ENCODE assay signal across 9 cellular contexts in the genomic region with DNA sequence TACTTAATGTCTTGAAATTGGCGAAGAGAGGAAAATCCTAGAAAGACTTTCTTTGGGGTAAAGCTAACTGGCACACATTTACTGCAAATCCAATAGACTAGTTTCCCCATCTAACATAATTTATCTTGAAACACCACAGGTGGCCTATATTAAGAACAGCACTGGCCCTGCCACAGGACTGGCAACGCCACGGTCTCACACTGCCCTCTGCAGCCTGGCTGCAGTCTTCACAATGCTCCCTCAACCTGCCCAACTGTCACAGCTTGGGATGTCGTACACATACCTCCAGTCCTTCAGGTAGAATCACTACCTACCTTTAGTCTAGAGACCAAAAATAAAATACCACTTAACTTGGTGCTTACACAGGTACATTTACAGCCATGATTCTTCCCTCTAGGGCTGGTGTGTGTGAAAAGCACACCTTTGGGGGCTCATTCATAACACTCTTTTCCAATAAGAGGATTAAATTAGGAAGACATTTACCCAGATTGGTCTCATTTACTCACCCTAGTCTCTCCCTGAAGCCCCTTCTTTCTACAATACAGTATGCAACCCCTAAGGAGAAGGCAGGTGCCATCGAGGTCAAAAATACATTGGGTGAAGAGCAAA.
DNase-seq lines count a peak whose midpoint lies in the region; ATAC-seq, FAIRE-seq and TF ChIP-seq lines count a peak whose summit lies in the region.
"Had no signal": no experiment of that assay in that cellular context is flagged by ENCODE, and none has a peak within 500 bp of the region (broad histone marks: within the 10 kb centered on the region; RNA-seq: fewer than 3 reads in every experiment).

No MANE protein-coding gene starts in this region.

- H3K27me3 ChIP-seq in ovary = no peaks in the 10 kb centered on the region
- H3K27me3 ChIP-seq in CD4-positive, alpha-beta T cell (ENCODE audit: control insufficient read depth, insufficient read depth, low read length) = peaks cover 3% of the 10 kb centered on the region

- H3K9me3 Mint-ChIP-seq in activated CD8-positive, alpha-beta T cell treated with anti-CD3 and anti-CD28 coated beads for 36 hours = no peaks in the 10 kb centered on the region
- no peaks in the 10 kb centered on the region for H3K9me3 Mint-ChIP-seq in glutamatergic neuron (ENCODE audit: unreplicated experiment)
- H3K9me3 Mint-ChIP-seq in CD4-positive, alpha-beta T cell = no peaks in the 10 kb centered on the region

- POLR2A ChIA-PET in A549 (lab: Yijun Ruan, JAX) = no interaction called here
- POLR2A ChIA-PET in activated CD8-positive, alpha-beta T cell treated with anti-CD3 and anti-CD28 coated beads for 36 hours (lab: Charles Lee) = no interaction called here
- POLR2A ChIA-PET in CD4-positive, alpha-beta T cell (lab: Charles Lee) = no interaction called here

- H3K27ac ChIP-seq in A549 (no peak overlapping the region), ovary (no peak overlapping the region)
- no peak overlapping the region for H3K27ac ChIP-seq in CD4-positive, alpha-beta T cell (ENCODE audit: low read depth, low read length)

- H3K4me3 ChIP-seq in A549 = no peak overlapping the region
- H3K4me3 ChIP-seq in ovary = no peak overlapping the region

- ATAC-seq in A549 (peak; percentile 96 to 100), HG02759 (IDR thresholded peaks at IDR 0.05; ENCODE audit: unreplicated experiment) (peak; percentile 89)
- no peak for ATAC-seq in activated CD8-positive, alpha-beta T cell treated with anti-CD3 and anti-CD28 coated beads for 36 hours
- ATAC-seq in CD4-positive, alpha-beta T cell (ENCODE audit: poor library complexity) = no peak

- no peaks in the 10 kb centered on the region for H3K36me3 Mint-ChIP-seq in activated CD8-positive, alpha-beta T cell treated with anti-CD3 and anti-CD28 coated beads for 36 hours (ENCODE audit: low read depth)
- no peaks in the 10 kb centered on the region for H3K36me3 Mint-ChIP-seq in glutamatergic neuron (ENCODE audit: unreplicated experiment)
- no peaks in the 10 kb centered on the region for H3K36me3 Mint-ChIP-seq in CD4-positive, alpha-beta T cell (ENCODE audit: low read depth)

- no peak overlapping the region for H3K4me2 ChIP-seq in A549

- H3K9me3 ChIP-seq in A549 (no peaks in the 10 kb centered on the region), ovary (no peaks in the 10 kb centered on the region)
- no peaks in the 10 kb centered on the region for H3K9me3 ChIP-seq in CD4-positive, alpha-beta T cell (ENCODE audit: control insufficient read depth, low read length)

- TF ChIP-seq POLR2A in A549 (IDR thresholded peaks at IDR 0.05; ENCODE audit: low read length) = no peak
- TF ChIP-seq POLR2A in ovary (IDR thresholded peaks at IDR 0.05) = no peak

- intact Hi-C loops in activated CD8-positive, alpha-beta T cell treated with anti-CD3 and anti-CD28 coated beads for 36 hours (cut with micrococcal nuclease) = loop anchor here (10.0 kb wide), 1 partner anchor 194 kb away; no protein-coding TSS in a partner anchor
- intact Hi-C loops in ovary (cut with DNase I) = loop anchor here in 3 of 4 donors (5.0 to 10.0 kb wide), 4 partner anchors 193 to 1408 kb away; partner anchors contain the start of gene MEIS1 (in 1 of the 3)
- intact Hi-C loops in CD4-positive, alpha-beta T cell (cut with DNase I, micrococcal nuclease) = no loop called here

- H3K27me3 Mint-ChIP-seq in activated CD8-positive, alpha-beta T cell treated with anti-CD3 and anti-CD28 coated beads for 36 hours = peaks cover 8% of the 10 kb centered on the region
- H3K27me3 Mint-ChIP-seq in glutamatergic neuron (ENCODE audit: unreplicated experiment) = no peaks in the 10 kb centered on the region
- peaks cover 5% of the 10 kb centered on the region for H3K27me3 Mint-ChIP-seq in CD4-positive, alpha-beta T cell

- no peaks in the 10 kb centered on the region for H3K4me1 ChIP-seq in A549
- peaks cover 2% of the 10 kb centered on the region for H3K4me1 ChIP-seq in ovary (ENCODE audit: insufficient read depth)

- no peak for FAIRE-seq in A549 (lab: Jason Lieb, UNC)
- FAIRE-seq: frontal cortex had no signal

- H3K4me1 Mint-ChIP-seq in activated CD8-positive, alpha-beta T cell treated with anti-CD3 and anti-CD28 coated beads for 36 hours (ENCODE audit: low read depth) = no peaks in the 10 kb centered on the region
- H3K4me1 Mint-ChIP-seq in glutamatergic neuron (ENCODE audit: low read depth, unreplicated experiment) = peaks cover 6% of the 10 kb centered on the region
- no peaks in the 10 kb centered on the region for H3K4me1 Mint-ChIP-seq in CD4-positive, alpha-beta T cell (ENCODE audit: low read depth)

- 8% methylated on average over 5 of the region's 5 CpGs for WGBS in A549 (ENCODE audit: missing lambda C conversion rate)
- WGBS in ovary, 3 donors = 46 to 52% (median 51%) methylated on average over 5 of the region's 5 CpGs

- no peak overlapping the region for H3K4me3 Mint-ChIP-seq in activated CD8-positive, alpha-beta T cell treated with anti-CD3 and anti-CD28 coated beads for 36 hours
- no peak overlapping the region for H3K4me3 Mint-ChIP-seq in glutamatergic neuron (ENCODE audit: unreplicated experiment)
- H3K4me3 Mint-ChIP-seq in CD4-positive, alpha-beta T cell = no peak overlapping the region

- no peak for TF ChIP-seq EP300 in A549 (IDR thresholded peaks at IDR 0.05)
- no peak for TF ChIP-seq EP300 in ovary (IDR thresholded peaks at IDR 0.05)

- CTCF ChIA-PET in A549 (lab: Yijun Ruan, JAX) = interaction anchor here (0.6 to 3.5 kb wide), 33 partner anchors 8 to 1706 kb away, joined by 3 to 16 read pairs (median 3); partner anchors contain the start of gene MEIS1
- CTCF ChIA-PET in activated CD8-positive, alpha-beta T cell treated with anti-CD3 and anti-CD28 coated beads for 36 hours (lab: Charles Lee) = no interaction called here
- CTCF ChIA-PET in CD4-positive, alpha-beta T cell (lab: Charles Lee) = no interaction called here

- no peak overlapping the region for H3K27ac Mint-ChIP-seq in activated CD8-positive, alpha-beta T cell treated with anti-CD3 and anti-CD28 coated beads for 36 hours
- H3K27ac Mint-ChIP-seq in glutamatergic neuron (ENCODE audit: unreplicated experiment) = no peak overlapping the region
- H3K27ac Mint-ChIP-seq in CD4-positive, alpha-beta T cell = no peak overlapping the region

- peak; percentile 96 for TF ChIP-seq RAD21 in A549 (conservative IDR thresholded peaks at IDR 0.05 in 1 of 2, IDR thresholded peaks at IDR 0.05 in 1 of 2)

- TF ChIP-seq CTCF in A549 (IDR thresholded peaks at IDR 0.05) = peak; percentile 89
- peak; percentile 64 for TF ChIP-seq CTCF in GM12872 (IDR thresholded peaks at IDR 0.05; ENCODE audit: insufficient read depth, low read depth, low read length)
- TF ChIP-seq CTCF in activated CD8-positive, alpha-beta T cell treated with anti-CD3 and anti-CD28 coated beads for 36 hours (IDR thresholded peaks at IDR 0.05) = peak; percentile 59
- no peak for TF ChIP-seq CTCF in glutamatergic neuron (IDR thresholded peaks at IDR 0.05; ENCODE audit: partially characterized antibody, unreplicated experiment)
- TF ChIP-seq CTCF in ovary (IDR thresholded peaks at IDR 0.05) = peak in 2 of 3 donors; percentile 53 to 60
- no peak for TF ChIP-seq CTCF in CD4-positive, alpha-beta T cell (IDR thresholded peaks at IDR 0.05)

- no peaks in the 10 kb centered on the region for H3K36me3 ChIP-seq in ovary

- DNase-seq in A549 (ENCODE audit: low read depth in 1 of 2, low spot score in 1 of 2) (peak; percentile 46 to 72), NCI-H2107 treated with DMSO at 0.1 percent for 48 hours (lab: John Stamatoyannopoulos, UW; ENCODE audit: unreplicated experiment) (peak; percentile 21), glutamatergic neuron (peak; percentile 66), ovary (peak; percentile 56 to 78 (median 59))
- DNase-seq in activated CD8-positive, alpha-beta T cell treated with anti-CD3 and anti-CD28 coated beads for 36 hours = peak; percentile 43
- DNase-seq in CD4-positive, alpha-beta T cell = no peak

TF ChIP-seq in A549, 52 proteins besides CTCF, POLR2A, EP300 and RAD21:
- TF ChIP-seq SMC3 (IDR thresholded peaks at IDR 0.05) (peak; percentile 87), CBX2 (IDR thresholded peaks at IDR 0.05; ENCODE audit: borderline replicate concordance, low read depth) (no peak)
TF ChIP-seq in A549: peak in this region for 1.

Comparison
In these comparisons a context has a peak if more than half of its experiments do, and no peak if none do; other contexts are left out.
1. ATAC-seq: peak in A549 (2 of 2) and HG02759 (single experiment); none in activated CD8-positive, alpha-beta T cell treated with anti-CD3 and anti-CD28 coated beads for 36 hours (single experiment) and CD4-positive, alpha-beta T cell (single experiment).
2. DNase-seq: peak in A549 (2 of 2), NCI-H2107 treated with DMSO at 0.1 percent for 48 hours (single experiment), activated CD8-positive, alpha-beta T cell treated with anti-CD3 and anti-CD28 coated beads for 36 hours (single experiment), glutamatergic neuron (single experiment) and ovary (5 of 5); none in CD4-positive, alpha-beta T cell (0 of 10).
3. CTCF ChIP-seq: peak in A549 (single experiment), GM12872 (single experiment), activated CD8-positive, alpha-beta T cell treated with anti-CD3 and anti-CD28 coated beads for 36 hours (single experiment) and ovary (2 of 3); none in glutamatergic neuron (single experiment) and CD4-positive, alpha-beta T cell (single experiment).
4. intact Hi-C loops: an anchor here in activated CD8-positive, alpha-beta T cell treated with anti-CD3 and anti-CD28 coated beads for 36 hours (10.0 kb wide) and ovary (5.0 to 10.0 kb wide); none called in CD4-positive, alpha-beta T cell.